22 cellular contexts compared by ENCODE assay signal in genomic region chr1:41913025-41913424, GRCh38. TPM values are rescaled to one million over a fixed set of nuclear protein-coding genes. Genes with fewer than 3 reads are reported as not detected.
DNase-seq lines count a peak whose midpoint lies in the region; ATAC-seq and TF ChIP-seq lines count a peak whose summit lies in the region.
"Had no signal": no experiment of that assay in that cellular context is flagged by ENCODE, and none has a peak within 500 bp of the region (broad histone marks: within the 10 kb centered on the region; RNA-seq: fewer than 3 reads in every experiment).

No MANE protein-coding gene starts in this region.

- H3K27me3 Mint-ChIP-seq in activated CD4-positive, alpha-beta memory T cell treated with anti-CD3 and anti-CD28 coated beads for 36 hours, result no peaks in the 10 kb centered on the region
- H3K27me3 Mint-ChIP-seq in activated CD4-positive, alpha-beta memory T cell treated with anti-CD3 and anti-CD28 coated beads, Interleukin-2, amount 10 ng/mL, durations not matched to agents 7 days and 5 days, result no peaks in the 10 kb centered on the region
- no peaks in the 10 kb centered on the region for H3K27me3 Mint-ChIP-seq in T-cell
- H3K27me3 Mint-ChIP-seq: activated CD4-positive, alpha-beta T cell treated with anti-CD3 and anti-CD28 coated beads for 36 hours; activated naive CD8-positive, alpha-beta T cell treated with anti-CD3 and anti-CD28 coated beads for 36 hours had no signal

- intact Hi-C loops in activated CD4-positive, alpha-beta memory T cell treated with anti-CD3 and anti-CD28 coated beads for 36 hours (cut with micrococcal nuclease), result no loop called here
- intact Hi-C loops in upper lobe of right lung (cut with DNase I), result no loop called here

- H3K27me3 ChIP-seq in upper lobe of right lung, result no peaks in the 10 kb centered on the region
- H3K27me3 ChIP-seq: BLaER1 treated with 17β-estradiol and CSF1 and Interleukin-3, amounts not matched to agents 10 nM and 100 nM had no signal

- H3K27ac ChIP-seq in upper lobe of right lung, result no peak overlapping the region
- H3K27ac ChIP-seq: BLaER1 treated with 17β-estradiol and CSF1 and Interleukin-3, amounts not matched to agents 10 nM and 100 nM; epithelial cell of prostate; heart right ventricle; left ventricle myocardium inferior; SJCRH30 had no signal

- H3K36me3 Mint-ChIP-seq in activated CD4-positive, alpha-beta memory T cell treated with anti-CD3 and anti-CD28 coated beads for 36 hours, result no peaks in the 10 kb centered on the region
- peaks cover 34% of the 10 kb centered on the region for H3K36me3 Mint-ChIP-seq in activated CD4-positive, alpha-beta memory T cell treated with anti-CD3 and anti-CD28 coated beads, Interleukin-2, amount 10 ng/mL, durations not matched to agents 7 days and 5 days (ENCODE audit: low read depth)
- H3K36me3 Mint-ChIP-seq in T-cell, result peaks cover 6% of the 10 kb centered on the region

- DNase-seq in activated CD4-positive, alpha-beta memory T cell treated with anti-CD3 and anti-CD28 coated beads for 36 hours, result no peak
- no peak for DNase-seq in activated CD4-positive, alpha-beta memory T cell treated with anti-CD3 and anti-CD28 coated beads, Interleukin-2, amount 10 ng/mL, durations not matched to agents 7 days and 5 days
- peak; percentile 100 for DNase-seq in NCI-H2029 (lab: John Stamatoyannopoulos, UW)
- DNase-seq in T-cell, result no peak
- no peak for DNase-seq in upper lobe of right lung
- DNase-seq in NCI-H2081 (lab: John Stamatoyannopoulos, UW), result no peak
- DNase-seq in activated CD4-positive, alpha-beta T cell treated with anti-CD3 and anti-CD28 coated beads for 48 hours, result no peak
- DNase-seq in amygdala (lab: John Stamatoyannopoulos, UW), result no peak
- DNase-seq: activated CD4-positive, alpha-beta T cell treated with anti-CD3 and anti-CD28 coated beads for 36 hours; activated naive CD8-positive, alpha-beta T cell treated with anti-CD3 and anti-CD28 coated beads for 36 hours; heart right ventricle; Kasumi-1; left ventricle myocardium inferior; NCI-H1092; NCI-H2171; nephron progenitor cell; posterior cingulate gyrus; SJCRH30; substantia nigra had no signal

- H3K4me1 Mint-ChIP-seq in activated CD4-positive, alpha-beta memory T cell treated with anti-CD3 and anti-CD28 coated beads for 36 hours (ENCODE audit: low read depth), result peaks cover 67% of the 10 kb centered on the region
- peaks cover 72% of the 10 kb centered on the region for H3K4me1 Mint-ChIP-seq in activated CD4-positive, alpha-beta memory T cell treated with anti-CD3 and anti-CD28 coated beads, Interleukin-2, amount 10 ng/mL, durations not matched to agents 7 days and 5 days
- peaks cover 64 to 74% (median 70%) of the 10 kb centered on the region in 3 donors for H3K4me1 Mint-ChIP-seq in T-cell

- POLR2A ChIA-PET in activated CD4-positive, alpha-beta memory T cell treated with anti-CD3 and anti-CD28 coated beads for 36 hours (lab: Charles Lee), result interaction anchor here (0.9 to 1.2 kb wide), 2 partner anchors 8 to 20 kb away, joined by 3 read pairs; no protein-coding TSS in a partner anchor
- POLR2A ChIA-PET in activated CD4-positive, alpha-beta memory T cell treated with anti-CD3 and anti-CD28 coated beads, Interleukin-2, amount 10 ng/mL, durations not matched to agents 7 days and 5 days (lab: Charles Lee), result interaction anchor here (0.7 to 9.7 kb wide), 5 partner anchors 7 to 19 kb away, joined by 3 to 231 read pairs (median 64); no protein-coding TSS in a partner anchor
- POLR2A ChIA-PET in T-cell (lab: Charles Lee), result no interaction called here

- CTCF ChIA-PET in activated CD4-positive, alpha-beta memory T cell treated with anti-CD3 and anti-CD28 coated beads for 36 hours (lab: Charles Lee), result interaction anchor here (0.9 kb wide), 1 partner anchor 16 kb away, joined by 3 read pairs; no protein-coding TSS in a partner anchor
- CTCF ChIA-PET in activated CD4-positive, alpha-beta memory T cell treated with anti-CD3 and anti-CD28 coated beads, Interleukin-2, amount 10 ng/mL, durations not matched to agents 7 days and 5 days (lab: Charles Lee), result interaction anchor here (1.2 kb wide), 1 partner anchor 21 kb away, joined by 5 read pairs; no protein-coding TSS in a partner anchor
- CTCF ChIA-PET in T-cell (lab: Charles Lee), result interaction anchor here in 1 of 2 donors (1.8 kb wide), 1 partner anchor 14 kb away, joined by 4 read pairs; no protein-coding TSS in a partner anchor

- peaks cover 6% of the 10 kb centered on the region for H3K9me3 Mint-ChIP-seq in activated CD4-positive, alpha-beta memory T cell treated with anti-CD3 and anti-CD28 coated beads for 36 hours
- peaks cover 10% of the 10 kb centered on the region for H3K9me3 Mint-ChIP-seq in activated CD4-positive, alpha-beta memory T cell treated with anti-CD3 and anti-CD28 coated beads, Interleukin-2, amount 10 ng/mL, durations not matched to agents 7 days and 5 days
- H3K9me3 Mint-ChIP-seq in T-cell, result peaks cover 0 to 15% (median 0%) of the 10 kb centered on the region in 3 donors

- H3K4me3 Mint-ChIP-seq in activated CD4-positive, alpha-beta memory T cell treated with anti-CD3 and anti-CD28 coated beads for 36 hours, result no peak overlapping the region
- H3K4me3 Mint-ChIP-seq in activated CD4-positive, alpha-beta memory T cell treated with anti-CD3 and anti-CD28 coated beads, Interleukin-2, amount 10 ng/mL, durations not matched to agents 7 days and 5 days, result no peak overlapping the region
- no peak overlapping the region for H3K4me3 Mint-ChIP-seq in T-cell
- H3K4me3 Mint-ChIP-seq: activated CD4-positive, alpha-beta T cell treated with anti-CD3 and anti-CD28 coated beads for 36 hours; activated naive CD8-positive, alpha-beta T cell treated with anti-CD3 and anti-CD28 coated beads for 36 hours; activated T-helper 1 cell treated with anti-CD3 and anti-CD28 coated beads, Interleukin-12 subunit alpha, Interleukin-12 subunit beta, Interleukin-2, Interleukin-4 antibody, amounts not matched to agents 30 ng/mL and 10 ng/mL and 1 ng/mL, durations not matched to agents 14 hours and 24 hours and 36 hours; nephron progenitor cell had no signal

- H3K4me1 ChIP-seq in upper lobe of right lung, result peaks cover 28% of the 10 kb centered on the region
- H3K4me1 ChIP-seq: BLaER1 treated with 17β-estradiol and CSF1 and Interleukin-3, amounts not matched to agents 10 nM and 100 nM; SJCRH30 had no signal

- peak overlapping the region; percentile 78 for H3K27ac Mint-ChIP-seq in activated CD4-positive, alpha-beta memory T cell treated with anti-CD3 and anti-CD28 coated beads for 36 hours
- no peak overlapping the region for H3K27ac Mint-ChIP-seq in activated CD4-positive, alpha-beta memory T cell treated with anti-CD3 and anti-CD28 coated beads, Interleukin-2, amount 10 ng/mL, durations not matched to agents 7 days and 5 days
- H3K27ac Mint-ChIP-seq in T-cell, result peak overlapping the region; percentile 93 to 95
- H3K27ac Mint-ChIP-seq: activated CD4-positive, alpha-beta T cell treated with anti-CD3 and anti-CD28 coated beads for 36 hours; activated naive CD8-positive, alpha-beta T cell treated with anti-CD3 and anti-CD28 coated beads for 36 hours; activated T-helper 1 cell treated with anti-CD3 and anti-CD28 coated beads, Interleukin-12 subunit alpha, Interleukin-12 subunit beta, Interleukin-2, Interleukin-4 antibody, amounts not matched to agents 30 ng/mL and 10 ng/mL and 1 ng/mL, durations not matched to agents 14 hours and 24 hours and 36 hours; nephron progenitor cell had no signal

- TF ChIP-seq CTCF in upper lobe of right lung (IDR thresholded peaks at IDR 0.05), result no peak

- no peak for ATAC-seq in T-cell (replicated peaks in 1 of 4)
- peak; percentile 39 for ATAC-seq in upper lobe of right lung
- ATAC-seq: heart right ventricle had no signal

- H3K36me3 ChIP-seq in upper lobe of right lung, result no peaks in the 10 kb centered on the region
- H3K36me3 ChIP-seq: BLaER1 treated with 17β-estradiol and CSF1 and Interleukin-3, amounts not matched to agents 10 nM and 100 nM; heart right ventricle; left ventricle myocardium inferior; SJCRH30 had no signal

- H3K9me3 ChIP-seq in upper lobe of right lung, result no peaks in the 10 kb centered on the region
- H3K9me3 ChIP-seq: SJCRH30 had no signal

- H3K4me3 ChIP-seq in upper lobe of right lung, result no peak overlapping the region
- H3K4me3 ChIP-seq: BLaER1 treated with 17β-estradiol and CSF1 and Interleukin-3, amounts not matched to agents 10 nM and 100 nM; heart right ventricle; left ventricle myocardium inferior; SJCRH30 had no signal

RNA-seq across cellular contexts. Expression of gene HIVEP3, which starts 5.7 kb away (rescaled TPM):
- total RNA-seq in activated CD4-positive, alpha-beta memory T cell treated with anti-CD3 and anti-CD28 coated beads for 36 hours, result 10 to 100 TPM; 25.3 to 26.2 TPM
- total RNA-seq in activated CD4-positive, alpha-beta memory T cell treated with anti-CD3 and anti-CD28 coated beads, Interleukin-2, amount 10 ng/mL, durations not matched to agents 7 days and 5 days, result 10 to 100 TPM; 27.8 to 28.8 TPM
- total RNA-seq in T-cell, result 10 to 100 TPM in 1 of 5 donors, 1 to 10 TPM in 4; 7.0 to 15.3 (median 8.8) TPM
- total RNA-seq in upper lobe of right lung, result 16.6 TPM

Comparison
In these comparisons a context has a peak if more than half of its experiments do, and no peak if none do; other contexts are left out.
1. POLR2A ChIA-PET loops: an anchor here in activated CD4-positive, alpha-beta memory T cell treated with anti-CD3 and anti-CD28 coated beads for 36 hours (0.9 to 1.2 kb wide) and activated CD4-positive, alpha-beta memory T cell treated with anti-CD3 and anti-CD28 coated beads, Interleukin-2, amount 10 ng/mL, durations not matched to agents 7 days and 5 days (0.7 to 9.7 kb wide); none called in T-cell.